In the genomic region with DNA sequence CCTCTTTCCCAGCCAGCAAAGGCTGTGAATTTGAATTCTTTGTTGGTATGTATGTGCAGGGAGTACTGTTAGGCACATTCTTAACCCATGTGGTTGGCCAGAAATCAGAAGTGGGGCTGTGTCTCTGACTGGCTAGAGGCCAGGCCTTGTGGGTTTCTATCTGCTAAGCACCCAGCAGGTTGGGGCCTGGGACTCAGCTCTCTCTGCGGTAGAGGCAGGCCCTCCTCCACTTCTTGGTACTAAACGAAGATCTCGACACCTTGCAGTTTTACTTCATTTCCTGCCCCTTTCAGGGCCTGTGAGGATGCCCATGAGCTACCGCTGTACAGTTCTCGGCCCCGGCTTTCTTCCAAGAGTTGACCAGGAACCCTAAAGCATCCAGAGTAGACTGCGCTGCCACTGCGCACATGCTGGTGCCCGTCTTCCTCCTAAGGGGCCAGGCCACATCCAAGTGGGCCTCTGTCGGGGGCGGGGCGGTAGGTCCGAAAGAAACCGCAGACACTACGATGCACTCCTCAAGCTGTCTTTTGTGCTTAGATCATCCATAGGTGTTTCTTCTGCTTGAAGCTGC, we compare ENCODE assay signal across 13 cellular contexts. TPM values are rescaled to one million over a fixed set of nuclear protein-coding genes. Genes with fewer than 3 reads are reported as not detected.
DNase-seq lines count a peak whose midpoint lies in the region; ATAC-seq, FAIRE-seq and TF ChIP-seq lines count a peak whose summit lies in the region.
"Had no signal": no experiment of that assay in that cellular context is flagged by ENCODE, and none has a peak within 500 bp of the region (broad histone marks: within the 10 kb centered on the region; RNA-seq: fewer than 3 reads in every experiment).

No MANE protein-coding gene starts in this region.

- no peak for ATAC-seq in K562
- ATAC-seq in PC-3, result no peak
- ATAC-seq: left lung had no signal

- no peaks in the 10 kb centered on the region for H3K9me3 Mint-ChIP-seq in mesothelial cell of epicardium

- H3K27me3 ChIP-seq in K562 (ENCODE audit: control insufficient read depth in 2 of 2, insufficient read depth in 2 of 2, low read length in 2 of 2) (peaks cover 0 to 6% of the 10 kb centered on the region in 2 experiments; a peak in 1 of 5 replicates), PC-3 (ENCODE audit: low read length) (no peaks in the 10 kb centered on the region)
- H3K27me3 ChIP-seq: left lung had no signal

- no peak for TF ChIP-seq RAD21 in K562 (CRISPR knock-in tag; conservative IDR thresholded peaks at IDR 0.05 in 1 of 2, IDR thresholded peaks at IDR 0.05 in 1 of 2)

- CTCF ChIA-PET in K562 (lab: Yijun Ruan, JAX; ENCODE audit: low intra/inter-chr PET ratio) (no interaction called here), PC-3 (lab: Charles Lee) (no interaction called here)

- peaks cover 29% of the 10 kb centered on the region for H3K4me1 Mint-ChIP-seq in mesothelial cell of epicardium

- no peak overlapping the region for H3K27ac ChIP-seq in K562 (ENCODE audit: extremely low read depth, low read depth, low read length)
- no peak overlapping the region for H3K27ac ChIP-seq in PC-3 (ENCODE audit: low read length)
- H3K27ac ChIP-seq: left lung had no signal

- peak overlapping the region; percentile 90 for H3K27ac Mint-ChIP-seq in mesothelial cell of epicardium

- no peak for TF ChIP-seq EP300 in K562 (IDR thresholded peaks at IDR 0.05; ENCODE audit: low read length)

- H2AFZ ChIP-seq in K562 (ENCODE audit: low read depth, low read length) (no peak overlapping the region), PC-3 (ENCODE audit: low read length) (no peak overlapping the region)

- H4K20me1 ChIP-seq in K562 (replicated peaks; ENCODE audit: control insufficient read depth, insufficient read depth, low read length) (no peaks in the 10 kb centered on the region), PC-3 (ENCODE audit: low read length) (no peaks in the 10 kb centered on the region)

- TF ChIP-seq POLR2A in K562 (conservative IDR thresholded peaks at IDR 0.05), result no peak

- FAIRE-seq in K562 (lab: Jason Lieb, UNC), result peak; percentile 44

- H3K4me1 ChIP-seq in K562 (replicated peaks in 1 of 2; ENCODE audit: control insufficient read depth in 2 of 2, insufficient read depth in 2 of 2, low read length in 2 of 2), result no peaks in the 10 kb centered on the region
- H3K4me1 ChIP-seq in PC-3 (ENCODE audit: insufficient read depth, low read length), result no peaks in the 10 kb centered on the region
- H3K4me1 ChIP-seq: Caco-2 had no signal

- POLR2A ChIA-PET in K562 (lab: Yijun Ruan, JAX), result interaction anchor here (0.5 to 1.0 kb wide), 4 partner anchors 8 to 675 kb away, joined by 3 to 4 read pairs (median 3); no protein-coding TSS in a partner anchor
- POLR2A ChIA-PET in PC-3 (lab: Charles Lee; ENCODE audit: unreplicated experiment), result no interaction called here

- peaks cover 24% of the 10 kb centered on the region for H3K36me3 Mint-ChIP-seq in mesothelial cell of epicardium

- no peaks in the 10 kb centered on the region for H3K79me2 ChIP-seq in K562 (ENCODE audit: control insufficient read depth, insufficient read depth, low read length)
- H3K79me2 ChIP-seq in PC-3 (ENCODE audit: low read length), result no peaks in the 10 kb centered on the region

- H3K4me3 ChIP-seq in AG10803 (ENCODE audit: low read length) (no peak overlapping the region), K562 (no peak overlapping the region), PC-3 (ENCODE audit: low read length) (no peak overlapping the region)
- H3K4me3 ChIP-seq: left lung had no signal

- H3K36me3 ChIP-seq in K562 (ENCODE audit: control insufficient read depth, insufficient read depth, low read length) (peaks cover 4% of the 10 kb centered on the region; the same call in 1 of the 3 replicates), PC-3 (ENCODE audit: low read depth, low read length) (no peaks in the 10 kb centered on the region; the same call in 1 of the 2 replicates)

- peak; percentile 92 for DNase-seq in AG10803 (ENCODE audit: low read depth)
- DNase-seq in HuH-7 (ENCODE audit: low spot score), result peak; percentile 0
- DNase-seq in K562 (ENCODE audit: extremely low read depth in 1 of 4, low spot score in 3 of 4), result no peak
- DNase-seq in mesothelial cell of epicardium (ENCODE audit: low spot score in 2 of 2, unreplicated experiment in 2 of 2), result peak in 1 of 2 experiments; percentile 38
- no peak for DNase-seq in PC-3
- DNase-seq in NCI-H1694 (lab: John Stamatoyannopoulos, UW), result no peak
- DNase-seq in GF-D8 (lab: John Stamatoyannopoulos, UW), result no peak
- no peak for DNase-seq in nucleus accumbens (lab: John Stamatoyannopoulos, UW)
- DNase-seq: Caco-2; effector CD8-positive, alpha-beta T cell; left lung; NCI-H2029 treated with DMSO at 0.1 percent for 48 hours had no signal

- H3K27me3 Mint-ChIP-seq in mesothelial cell of epicardium (ENCODE audit: low read depth), result no peaks in the 10 kb centered on the region

- H3K9me3 ChIP-seq in K562 (replicated peaks; ENCODE audit: control insufficient read depth, insufficient read depth, low read depth, low read length), result no peaks in the 10 kb centered on the region
- H3K9me3 ChIP-seq in PC-3 (ENCODE audit: low read length), result no peaks in the 10 kb centered on the region
- H3K9me3 ChIP-seq: Caco-2, left lung had no signal

- BruUV-seq in K562 (replicated peaks; lab: Mats Ljungman, UMichigan) (no TSS peak), PC-3 (replicated peaks; lab: Mats Ljungman, UMichigan) (no TSS peak)

- TF ChIP-seq CTCF in AG10803 (conservative IDR thresholded peaks at IDR 0.05; ENCODE audit: low read length) (no peak), K562 (IDR thresholded peaks at IDR 0.05 in 2 of 3, conservative IDR thresholded peaks at IDR 0.05 in 1 of 3; ENCODE audit: insufficient read depth in 2 of 3, low read depth in 1 of 3, low read length in 3 of 3) (no peak), mesothelial cell of epicardium (IDR thresholded peaks at IDR 0.05; ENCODE audit: unreplicated experiment) (no peak), PC-3 (conservative IDR thresholded peaks at IDR 0.05; ENCODE audit: low read depth, low read length) (no peak)

- no peaks in the 10 kb centered on the region for H3K9me1 ChIP-seq in K562 (ENCODE audit: control insufficient read depth, insufficient read depth, low read length)

- no peak overlapping the region for H3K4me3 Mint-ChIP-seq in mesothelial cell of epicardium

- H3F3A ChIP-seq in PC-3 (ENCODE audit: low read length, unreplicated experiment), result no peaks in the 10 kb centered on the region

- no peaks in the 10 kb centered on the region for H3K9me2 ChIP-seq in PC-3 (replicated peaks; ENCODE audit: low read length)

- 77% methylated on average over 15 of the region's 15 CpGs for WGBS in K562 (ENCODE audit: insufficient coverage, low coverage, missing lambda C conversion rate)

- H3K4me2 ChIP-seq in K562 (ENCODE audit: insufficient read depth, low read length) (no peak overlapping the region), PC-3 (ENCODE audit: low read length) (no peak overlapping the region)

- H3K9ac ChIP-seq in K562 (ENCODE audit: insufficient read depth in 1 of 2, low read depth in 2 of 2, low read length in 2 of 2) (no peak overlapping the region; a peak in 1 of 4 replicates), PC-3 (ENCODE audit: low read length) (no peak overlapping the region)

- in situ Hi-C loops in K562 (cut with MboI), result no loop called here

- intact Hi-C loops in K562 (cut with micrococcal nuclease) (no loop called here), PC-3 (cut with micrococcal nuclease) (no loop called here)

TF ChIP-seq in K562, 482 proteins besides CTCF, POLR2A, EP300 and RAD21 (continues in another document):
- TF ChIP-seq, protein P1, sequence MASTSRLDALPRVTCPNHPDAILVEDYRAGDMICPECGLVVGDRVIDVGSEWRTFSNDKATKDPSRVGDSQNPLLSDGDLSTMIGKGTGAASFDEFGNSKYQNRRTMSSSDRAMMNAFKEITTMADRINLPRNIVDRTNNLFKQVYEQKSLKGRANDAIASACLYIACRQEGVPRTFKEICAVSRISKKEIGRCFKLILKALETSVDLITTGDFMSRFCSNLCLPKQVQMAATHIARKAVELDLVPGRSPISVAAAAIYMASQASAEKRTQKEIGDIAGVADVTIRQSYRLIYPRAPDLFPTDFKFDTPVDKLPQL (IDR thresholded peaks at IDR 0.05; ENCODE audit: extremely low read depth, insufficient read length), result no peak

RNA-seq across cellular contexts. Expression of gene TCP11, which starts 51.1 kb away (rescaled TPM):
- not detected in 2 replicates for total RNA-seq in K562 (2011; cell fraction: chromatin; rRNA removed; ENCODE audit: low replicate concordance)
- total RNA-seq in K562 (2011; cell fraction: nucleolus; rRNA removed), result not detected in 2 replicates
- total RNA-seq in K562 (2011; cell fraction: nucleoplasm; rRNA removed), result not detected in 2 replicates
- not detected in 2 replicates for total RNA-seq in K562 (2014; rRNA removed)
- not detected in 2 replicates for total RNA-seq in K562 (2014; rRNA removed; fragmentation: Illumina TruSeq; extraction: Trizol)
- total RNA-seq in K562 (2015; rRNA removed; fragmentation: Illumina TruSeq; extraction: Trizol), result not detected in 2 replicates
- not detected in 2 replicates for total RNA-seq in K562 (2021)
- polyA plus RNA-seq in K562 (2011; rRNA removed), result not detected in 2 replicates
- polyA plus RNA-seq in K562 (2011; cell fraction: cytosol; rRNA removed), result 0.15 TPM in 1 of 2 replicates, not detected in the other
- polyA plus RNA-seq in K562 (2011; cell fraction: nucleus; rRNA removed), result not detected in 2 replicates
- not detected in 2 replicates for polyA plus RNA-seq in K562 (2012)
- polyA plus RNA-seq in K562 (2014; fragmentation: Illumina TruSeq; extraction: Trizol), result not detected in 2 replicates
- not detected for polyA plus RNA-seq in K562 (2014; fragmentation: Nextera tagmentation; extraction: Ambion mirVana)
- polyA plus RNA-seq in K562 (2014; rRNA removed), result not detected in 2 replicates
- polyA minus RNA-seq in K562 (2011; rRNA and poly(A)+ RNA removed), result 0.18 TPM in 1 of 2 replicates, not detected in the other
- polyA minus RNA-seq in K562 (2011; cell fraction: cytosol; rRNA and poly(A)+ RNA removed), result not detected in 2 replicates
- not detected in 2 replicates for polyA minus RNA-seq in K562 (2011; cell fraction: nucleus; rRNA and poly(A)+ RNA removed)
- total RNA-seq in mesothelial cell of epicardium, result 0.20 to 0.24 TPM (median 0.20 TPM) in 3 replicates
- 1.3 and 1.7 TPM in 2 replicates for total RNA-seq in PC-3 (2014; rRNA removed)
- total RNA-seq: Caco-2, SK-MEL-5 had no signal

Comparison
In these comparisons a context has a peak if more than half of its experiments do, and no peak if none do; other contexts are left out.
1. DNase-seq: peak in AG10803 (single experiment) and HuH-7 (single experiment); none in K562 (0 of 4), PC-3 (single experiment), NCI-H1694 (single experiment), GF-D8 (single experiment) and nucleus accumbens (0 of 56).